Comparison of ENCODE assay signal across 10 cellular contexts in genomic region chr6:149033454-149034241, GRCh38.
DNase-seq lines count a peak whose midpoint lies in the region; ATAC-seq lines count a peak whose summit lies in the region.
"Had no signal": no experiment of that assay in that cellular context is flagged by ENCODE, and none has a peak within 500 bp of the region (broad histone marks: within the 10 kb centered on the region; RNA-seq: fewer than 3 reads in every experiment).

No MANE protein-coding gene starts in this region.

- peak overlapping the region; percentile 92 for H3K27ac Mint-ChIP-seq in activated CD4-positive, alpha-beta T cell treated with anti-CD3 and anti-CD28 coated beads, Interleukin-2, amount 10 ng/mL, durations not matched to agents 7 days and 5 days
- H3K27ac Mint-ChIP-seq in activated naive CD8-positive, alpha-beta T cell treated with anti-CD3 and anti-CD28 coated beads, Interleukin-2, amount 10 ng/mL, durations not matched to agents 7 days and 5 days: peak overlapping the region; percentile 34
- peak overlapping the region; percentile 95 for H3K27ac Mint-ChIP-seq in stimulated activated naive B cell treated with anti-CD40 and anti-IgM and Interleukin-4, amounts not matched to agents 10 μg/mL and 1 μg/mL and 100 μg/mL, for 72 hours

- DNase-seq in activated CD4-positive, alpha-beta T cell treated with anti-CD3 and anti-CD28 coated beads, Interleukin-2, amount 10 ng/mL, durations not matched to agents 7 days and 5 days: no peak
- no peak for DNase-seq in activated CD4-positive, alpha-beta T cell treated with anti-CD3 and anti-CD28 coated beads, Interleukin-2, amount 50 U/mL, for 4 hours
- DNase-seq in activated naive CD8-positive, alpha-beta T cell treated with anti-CD3 and anti-CD28 coated beads, Interleukin-2, amount 10 ng/mL, durations not matched to agents 7 days and 5 days: no peak
- DNase-seq in stimulated activated naive B cell treated with anti-CD40 and anti-IgM and Interleukin-4, amounts not matched to agents 10 μg/mL and 1 μg/mL and 100 μg/mL, for 72 hours: no peak
- no peak for DNase-seq in inferior parietal cortex (ENCODE audit: extremely low spot score)
- no peak for DNase-seq in NCI-H345 treated with DMSO at 0.1 percent for 48 hours (lab: John Stamatoyannopoulos, UW; ENCODE audit: unreplicated experiment)
- no peak for DNase-seq in MV-4-11 (lab: John Stamatoyannopoulos, UW)
- DNase-seq: activated effector memory CD4-positive, alpha-beta T cell treated with Interleukin-2 at 50 U/mL for 16 hours; tibial artery had no signal

- peak; percentile 19 for ATAC-seq in HG03575 (IDR thresholded peaks at IDR 0.05; ENCODE audit: extremely low read depth, insufficient number of reproducible peaks, low FRiP score, unreplicated experiment)
- no peak for ATAC-seq in activated naive CD8-positive, alpha-beta T cell treated with anti-CD3 and anti-CD28 coated beads, Interleukin-2, amount 10 ng/mL, durations not matched to agents 7 days and 5 days (ENCODE audit: low read depth)
- peak; percentile 62 to 64 for ATAC-seq in stimulated activated naive B cell treated with anti-CD40 and anti-IgM and Interleukin-4, amounts not matched to agents 10 μg/mL and 1 μg/mL and 100 μg/mL, for 72 hours (replicated peaks)

- no peaks in the 10 kb centered on the region for H3K27me3 Mint-ChIP-seq in activated CD4-positive, alpha-beta T cell treated with anti-CD3 and anti-CD28 coated beads, Interleukin-2, amount 10 ng/mL, durations not matched to agents 7 days and 5 days
- peaks cover 2% of the 10 kb centered on the region for H3K27me3 Mint-ChIP-seq in activated naive CD8-positive, alpha-beta T cell treated with anti-CD3 and anti-CD28 coated beads, Interleukin-2, amount 10 ng/mL, durations not matched to agents 7 days and 5 days
- H3K27me3 Mint-ChIP-seq in stimulated activated naive B cell treated with anti-CD40 and anti-IgM and Interleukin-4, amounts not matched to agents 10 μg/mL and 1 μg/mL and 100 μg/mL, for 72 hours: no peaks in the 10 kb centered on the region

- POLR2A ChIA-PET in activated CD4-positive, alpha-beta T cell treated with anti-CD3 and anti-CD28 coated beads, Interleukin-2, amount 10 ng/mL, durations not matched to agents 7 days and 5 days (lab: Charles Lee): interaction anchor here (0.7 kb wide), 1 partner anchor 186 kb away, joined by 4 read pairs; no protein-coding TSS in a partner anchor
- POLR2A ChIA-PET in activated naive CD8-positive, alpha-beta T cell treated with anti-CD3 and anti-CD28 coated beads, Interleukin-2, amount 10 ng/mL, durations not matched to agents 7 days and 5 days (lab: Charles Lee): interaction anchor here (1.1 to 1.4 kb wide), 3 partner anchors 31 to 285 kb away, joined by 3 to 6 read pairs (median 5); no protein-coding TSS in a partner anchor

- peaks cover 71% of the 10 kb centered on the region for H3K4me1 Mint-ChIP-seq in activated CD4-positive, alpha-beta T cell treated with anti-CD3 and anti-CD28 coated beads, Interleukin-2, amount 10 ng/mL, durations not matched to agents 7 days and 5 days
- peaks cover 53% of the 10 kb centered on the region for H3K4me1 Mint-ChIP-seq in activated naive CD8-positive, alpha-beta T cell treated with anti-CD3 and anti-CD28 coated beads, Interleukin-2, amount 10 ng/mL, durations not matched to agents 7 days and 5 days
- peaks cover 35 to 59% of the 10 kb centered on the region in 2 donors for H3K4me1 Mint-ChIP-seq in stimulated activated naive B cell treated with anti-CD40 and anti-IgM and Interleukin-4, amounts not matched to agents 10 μg/mL and 1 μg/mL and 100 μg/mL, for 72 hours

- CTCF ChIA-PET in activated CD4-positive, alpha-beta T cell treated with anti-CD3 and anti-CD28 coated beads, Interleukin-2, amount 10 ng/mL, durations not matched to agents 7 days and 5 days (lab: Charles Lee): interaction anchor here (0.7 to 4.4 kb wide), 12 partner anchors 9 to 483 kb away, joined by 3 to 29 read pairs (median 4); no protein-coding TSS in a partner anchor

- no peaks in the 10 kb centered on the region for H3K9me3 Mint-ChIP-seq in activated CD4-positive, alpha-beta T cell treated with anti-CD3 and anti-CD28 coated beads, Interleukin-2, amount 10 ng/mL, durations not matched to agents 7 days and 5 days
- peaks cover 2% of the 10 kb centered on the region for H3K9me3 Mint-ChIP-seq in activated naive CD8-positive, alpha-beta T cell treated with anti-CD3 and anti-CD28 coated beads, Interleukin-2, amount 10 ng/mL, durations not matched to agents 7 days and 5 days
- H3K9me3 Mint-ChIP-seq in stimulated activated naive B cell treated with anti-CD40 and anti-IgM and Interleukin-4, amounts not matched to agents 10 μg/mL and 1 μg/mL and 100 μg/mL, for 72 hours: no peaks in the 10 kb centered on the region

- no peak overlapping the region for H3K4me3 Mint-ChIP-seq in activated CD4-positive, alpha-beta T cell treated with anti-CD3 and anti-CD28 coated beads, Interleukin-2, amount 10 ng/mL, durations not matched to agents 7 days and 5 days
- no peak overlapping the region for H3K4me3 Mint-ChIP-seq in activated naive CD8-positive, alpha-beta T cell treated with anti-CD3 and anti-CD28 coated beads, Interleukin-2, amount 10 ng/mL, durations not matched to agents 7 days and 5 days
- H3K4me3 Mint-ChIP-seq in stimulated activated naive B cell treated with anti-CD40 and anti-IgM and Interleukin-4, amounts not matched to agents 10 μg/mL and 1 μg/mL and 100 μg/mL, for 72 hours: peak overlapping the region in 1 of 2 donors; percentile 32

- H3K36me3 Mint-ChIP-seq in activated CD4-positive, alpha-beta T cell treated with anti-CD3 and anti-CD28 coated beads, Interleukin-2, amount 10 ng/mL, durations not matched to agents 7 days and 5 days (ENCODE audit: low read depth): peaks cover 5% of the 10 kb centered on the region
- H3K36me3 Mint-ChIP-seq in activated naive CD8-positive, alpha-beta T cell treated with anti-CD3 and anti-CD28 coated beads, Interleukin-2, amount 10 ng/mL, durations not matched to agents 7 days and 5 days: peaks cover 3% of the 10 kb centered on the region
- peaks cover 17 to 25% of the 10 kb centered on the region in 2 donors for H3K36me3 Mint-ChIP-seq in stimulated activated naive B cell treated with anti-CD40 and anti-IgM and Interleukin-4, amounts not matched to agents 10 μg/mL and 1 μg/mL and 100 μg/mL, for 72 hours

Comparison
In these comparisons a context has a peak if more than half of its experiments do, and no peak if none do; other contexts are left out.
1. H3K27ac Mint-ChIP-seq: peak in every context shown above with its lines; median percentile 95 in stimulated activated naive B cell treated with anti-CD40 and anti-IgM and Interleukin-4, amounts not matched to agents 10 μg/mL and 1 μg/mL and 100 μg/mL, for 72 hours; 92 in activated CD4-positive, alpha-beta T cell treated with anti-CD3 and anti-CD28 coated beads, Interleukin-2, amount 10 ng/mL, durations not matched to agents 7 days and 5 days; 34 in activated naive CD8-positive, alpha-beta T cell treated with anti-CD3 and anti-CD28 coated beads, Interleukin-2, amount 10 ng/mL, durations not matched to agents 7 days and 5 days.